ENCODE assay signal across 11 cellular contexts in genomic region chr1:72280714-72281113, GRCh38. TPM values are rescaled to one million over a fixed set of nuclear protein-coding genes. Genes with fewer than 3 reads are reported as not detected.
A peak's percentile ranks its signal among the peaks of the same experiment; 100 is the strongest.
DNase-seq lines count a peak whose midpoint lies in the region; ATAC-seq, FAIRE-seq and TF ChIP-seq lines count a peak whose summit lies in the region.
"Had no signal": no experiment of that assay in that cellular context is flagged by ENCODE, and none has a peak within 500 bp of the region (broad histone marks: within the 10 kb centered on the region; RNA-seq: fewer than 3 reads in every experiment).

No MANE protein-coding gene starts in this region.

- H4K91ac ChIP-seq in mesenchymal stem cell (ENCODE audit: low read length), result no peak overlapping the region

- H4K20me1 ChIP-seq in astrocyte (ENCODE audit: insufficient read depth, low read length), result no peaks in the 10 kb centered on the region

- H3K36me3 ChIP-seq in astrocyte (ENCODE audit: insufficient read depth, low read length), result no peaks in the 10 kb centered on the region
- H3K36me3 ChIP-seq in mesenchymal stem cell (ENCODE audit: control insufficient read depth in 1 of 2, insufficient read depth in 2 of 2, low read depth in 1 of 2, low read length in 2 of 2), result no peaks in the 10 kb centered on the region
- no peaks in the 10 kb centered on the region for H3K36me3 ChIP-seq in gastrocnemius medialis
- H3K36me3 ChIP-seq in mesendoderm (ENCODE audit: control insufficient read depth, insufficient read depth, low read length), result no peaks in the 10 kb centered on the region
- H3K36me3 ChIP-seq: HAP-1, ovary had no signal

- no peak overlapping the region for H3K14ac ChIP-seq in mesenchymal stem cell (ENCODE audit: low read length in 2 of 2)

- H3K4me3 Mint-ChIP-seq in astrocyte (ENCODE audit: unreplicated experiment), result no peak overlapping the region
- H3K4me3 Mint-ChIP-seq: central memory CD8-positive, alpha-beta T cell had no signal

- no peak overlapping the region for H3K27ac Mint-ChIP-seq in astrocyte (ENCODE audit: unreplicated experiment)

- no peak overlapping the region for H2BK12ac ChIP-seq in mesenchymal stem cell (ENCODE audit: low read length in 2 of 2)

- peaks cover 5% of the 10 kb centered on the region for H3K79me1 ChIP-seq in mesenchymal stem cell (replicated peaks; ENCODE audit: low read length, poor library complexity, severe bottlenecking)
- H3K79me1 ChIP-seq in mesendoderm (ENCODE audit: low read length), result no peaks in the 10 kb centered on the region

- H2BK120ac ChIP-seq in mesenchymal stem cell (ENCODE audit: low read depth, low read length), result no peak overlapping the region
- no peak overlapping the region for H2BK120ac ChIP-seq in mesendoderm (ENCODE audit: low read depth, low read length)

- H3K79me2 ChIP-seq in astrocyte (ENCODE audit: insufficient read depth, low read length) (peaks cover 6% of the 10 kb centered on the region), mesendoderm (ENCODE audit: control insufficient read depth, insufficient read depth, low read length) (no peaks in the 10 kb centered on the region)

- no peak overlapping the region for H2AK5ac ChIP-seq in mesenchymal stem cell (ENCODE audit: low read length, severe bottlenecking)
- H2AK5ac ChIP-seq in mesendoderm (ENCODE audit: low read length), result no peak overlapping the region

- in situ Hi-C loops in gastrocnemius medialis (cut with MboI; ENCODE audit: low sequenced_read_pairs in 4 of 4), result no loop called here

- H3K4me2 ChIP-seq in astrocyte (ENCODE audit: low read length) (peak overlapping the region; percentile 95), mesenchymal stem cell (ENCODE audit: low read length, poor library complexity, severe bottlenecking) (peak overlapping the region; percentile 36), mesendoderm (ENCODE audit: low read length) (no peak overlapping the region)

- DNase-seq in right cardiac atrium (no peak), left cardiac atrium (no peak), astrocyte (ENCODE audit: low read depth) (no peak), mesenchymal stem cell (no peak), gastrocnemius medialis (no peak), mesendoderm (no peak)
- DNase-seq in activated CD4-positive, alpha-beta T cell treated with anti-CD3 and anti-CD28 coated beads, Interleukin-2, amount 50 U/mL, for 1 hour, result no peak
- no peak for DNase-seq in activated effector memory CD4-positive, alpha-beta T cell treated with anti-CD3 and anti-CD28 coated beads, Interleukin-2, amount 50 U/mL, for 16 hours
- DNase-seq: ovary had no signal

- no peaks in the 10 kb centered on the region for H3K9me3 ChIP-seq in right cardiac atrium (ENCODE audit: control insufficient read depth, low read length)
- no peaks in the 10 kb centered on the region for H3K9me3 ChIP-seq in astrocyte (ENCODE audit: insufficient read depth, low read depth, low read length)
- no peaks in the 10 kb centered on the region for H3K9me3 ChIP-seq in mesenchymal stem cell (ENCODE audit: control insufficient read depth, low read length)
- H3K9me3 ChIP-seq in gastrocnemius medialis, result no peaks in the 10 kb centered on the region
- H3K9me3 ChIP-seq: HAP-1, ovary had no signal

- H3K56ac ChIP-seq in mesendoderm (ENCODE audit: low read length), result no peak overlapping the region

- H3K18ac ChIP-seq in mesenchymal stem cell (ENCODE audit: low read depth in 1 of 2, low read length in 2 of 2), result no peak overlapping the region
- no peak overlapping the region for H3K18ac ChIP-seq in mesendoderm (ENCODE audit: low read length)

- no peak overlapping the region for H4K5ac ChIP-seq in mesendoderm (ENCODE audit: low read length)

- intact Hi-C loops in right cardiac atrium (cut with DNase I), result no loop called here
- intact Hi-C loops in left cardiac atrium (cut with DNase I), result no loop called here
- intact Hi-C loops in gastrocnemius medialis (cut with DNase I; ENCODE audit: low total_unique reads), result no loop called here

- H3K36me3 Mint-ChIP-seq in astrocyte (ENCODE audit: low read depth, unreplicated experiment), result no peaks in the 10 kb centered on the region

- TF ChIP-seq CTCF in astrocyte (IDR thresholded peaks at IDR 0.05; ENCODE audit: insufficient read depth, low read depth, low read length), result no peak
- no peak for TF ChIP-seq CTCF in gastrocnemius medialis (IDR thresholded peaks at IDR 0.05 in 4 of 5, conservative IDR thresholded peaks at IDR 0.05 in 1 of 5)

- no peaks in the 10 kb centered on the region for H3K27me3 Mint-ChIP-seq in astrocyte (ENCODE audit: low read depth, unreplicated experiment)

- H3K4me1 ChIP-seq in right cardiac atrium (ENCODE audit: control insufficient read depth, insufficient read depth, low read length) (no peaks in the 10 kb centered on the region), astrocyte (ENCODE audit: insufficient read depth, low read length) (peaks cover 6% of the 10 kb centered on the region), mesenchymal stem cell (ENCODE audit: control insufficient read depth, insufficient read depth, low read depth, low read length) (no peaks in the 10 kb centered on the region), gastrocnemius medialis (peaks cover 6 to 7% of the 10 kb centered on the region in 2 donors), mesendoderm (ENCODE audit: control insufficient read depth, low read depth, low read length) (no peaks in the 10 kb centered on the region)

- no peak overlapping the region for H3K4ac ChIP-seq in mesenchymal stem cell (ENCODE audit: low read depth in 1 of 2, low read length in 2 of 2)
- H3K4ac ChIP-seq in mesendoderm (ENCODE audit: low read depth, low read length), result no peak overlapping the region

- H3K9ac ChIP-seq in astrocyte (ENCODE audit: low read length) (peak overlapping the region; percentile 86), mesenchymal stem cell (ENCODE audit: low read length) (peak overlapping the region; percentile 84), mesendoderm (ENCODE audit: low read length) (no peak overlapping the region)

- H3K23ac ChIP-seq in mesenchymal stem cell (ENCODE audit: low read length in 2 of 2) (no peak overlapping the region), mesendoderm (ENCODE audit: low read length) (no peak overlapping the region)

- no peak for FAIRE-seq in astrocyte (lab: Jason Lieb, UNC)

- H2AFZ ChIP-seq in astrocyte (ENCODE audit: low read depth, low read length) (no peak overlapping the region), mesenchymal stem cell (ENCODE audit: low read depth, low read length) (no peak overlapping the region)

- H3K4me1 Mint-ChIP-seq in astrocyte (ENCODE audit: low read depth, unreplicated experiment), result peaks cover 8% of the 10 kb centered on the region

- H3K9me3 Mint-ChIP-seq in astrocyte (ENCODE audit: unreplicated experiment), result no peaks in the 10 kb centered on the region

- 27% methylated on average over 1 of the region's 1 CpG for WGBS in right cardiac atrium
- WGBS in mesenchymal stem cell, result no CpG with 5 or more reads among the region's 1 CpG
- no CpG with 5 or more reads among the region's 1 CpG for WGBS in mesendoderm (ENCODE audit: extremely low coverage, insufficient coverage, low lambda C conversion rate)

- H3K4me3 ChIP-seq in right cardiac atrium (ENCODE audit: low read length) (peak overlapping the region; percentile 57), astrocyte (ENCODE audit: insufficient read depth, low read depth, low read length) (peak overlapping the region; percentile 89), mesenchymal stem cell (ENCODE audit: insufficient read depth in 1 of 2, low read depth in 1 of 2, low read length in 2 of 2) (peak overlapping the region in 1 of 2 experiments; percentile 98), gastrocnemius medialis (peak overlapping the region in 2 of 4 donors; percentile 20 to 73), mesendoderm (ENCODE audit: low read length) (no peak overlapping the region)
- H3K4me3 ChIP-seq: HAP-1 had no signal

- ATAC-seq in right cardiac atrium (no peak), left cardiac atrium (no peak), gastrocnemius medialis (no peak)

- H2BK15ac ChIP-seq in mesenchymal stem cell (ENCODE audit: low read depth, poor library complexity, severe bottlenecking) (no peak overlapping the region), mesendoderm (replicated peaks; ENCODE audit: low read depth) (no peak overlapping the region)

- H3K27me3 ChIP-seq in right cardiac atrium (ENCODE audit: control insufficient read depth, insufficient read depth) (no peaks in the 10 kb centered on the region), astrocyte (ENCODE audit: insufficient read depth, low read length) (no peaks in the 10 kb centered on the region), mesenchymal stem cell (ENCODE audit: control insufficient read depth in 1 of 2, insufficient read depth in 1 of 2, low read length in 2 of 2) (no peaks in the 10 kb centered on the region), gastrocnemius medialis (peaks cover 0 to 3% (median 0%) of the 10 kb centered on the region in 3 donors), mesendoderm (ENCODE audit: insufficient read depth, low read length, poor library complexity) (no peaks in the 10 kb centered on the region)
- H3K27me3 ChIP-seq: ovary had no signal

- H4K8ac ChIP-seq in mesenchymal stem cell (ENCODE audit: low read length), result no peak overlapping the region
- H4K8ac ChIP-seq in mesendoderm (ENCODE audit: low read depth, low read length), result no peak overlapping the region

- no peak overlapping the region for H2BK5ac ChIP-seq in mesenchymal stem cell (ENCODE audit: low read depth, low read length, poor library complexity, severe bottlenecking)
- no peak overlapping the region for H2BK5ac ChIP-seq in mesendoderm (ENCODE audit: low read length)

- H3K27ac ChIP-seq in right cardiac atrium (ENCODE audit: low read length) (no peak overlapping the region), astrocyte (ENCODE audit: low read depth, low read length) (no peak overlapping the region), mesenchymal stem cell (ENCODE audit: low read length, poor library complexity, severe bottlenecking) (no peak overlapping the region), gastrocnemius medialis (no peak overlapping the region), mesendoderm (ENCODE audit: low read depth, low read length) (no peak overlapping the region)

- TF ChIP-seq POLR2A in gastrocnemius medialis (IDR thresholded peaks at IDR 0.05), result no peak

RNA-seq across cellular contexts. Expression of gene NEGR1, which starts 1.6 kb away (rescaled TPM):
- total RNA-seq in right cardiac atrium (10 to 100 TPM; 17.2 to 26.1 (median 24.9) TPM), left cardiac atrium (10 to 100 TPM; 18.8 to 22.4 TPM), astrocyte (7.4 and 8.6 TPM in 2 replicates), gastrocnemius medialis (1 to 10 TPM; 4.6 to 5.7 (median 5.0) TPM)
- polyA plus RNA-seq in right cardiac atrium, result 9.1 TPM
- 1.4 TPM for polyA plus RNA-seq in mesenchymal stem cell (2013, experiment 1 of 2)
- polyA plus RNA-seq in mesenchymal stem cell (2013, experiment 2 of 2), result 1.2 TPM
- polyA plus RNA-seq in mesendoderm (2013, experiment 1 of 2), result 0.94 TPM
- polyA plus RNA-seq in mesendoderm (2013, experiment 2 of 2), result 0.91 TPM
